23 cellular contexts compared by ENCODE assay signal in genomic region chr20:36925234-36925633, GRCh38. TPM values are rescaled to one million over a fixed set of nuclear protein-coding genes. Genes with fewer than 3 reads are reported as not detected.
DNase-seq lines count a peak whose midpoint lies in the region; ATAC-seq and TF ChIP-seq lines count a peak whose summit lies in the region.
"Had no signal": no experiment of that assay in that cellular context is flagged by ENCODE, and none has a peak within 500 bp of the region (broad histone marks: within the 10 kb centered on the region; RNA-seq: fewer than 3 reads in every experiment).

No MANE protein-coding gene starts in this region.

- H3K4me2 ChIP-seq in mesendoderm (ENCODE audit: low read length) = no peak overlapping the region
- H3K4me2 ChIP-seq: neural progenitor cell, PC-9 had no signal

- no peak overlapping the region for H3K56ac ChIP-seq in mesendoderm (ENCODE audit: low read length)

- TF ChIP-seq CTCF in CD4-positive, alpha-beta T cell (IDR thresholded peaks at IDR 0.05) = no peak
- TF ChIP-seq CTCF in WTC11 (IDR thresholded peaks at IDR 0.05) = no peak

- H3K23ac ChIP-seq in mesendoderm (ENCODE audit: low read length) = no peak overlapping the region

- H3K27me3 ChIP-seq in CD4-positive, alpha-beta T cell (ENCODE audit: control insufficient read depth, insufficient read depth, low read length) = no peaks in the 10 kb centered on the region
- H3K27me3 ChIP-seq in CD8-positive, alpha-beta memory T cell (ENCODE audit: insufficient read depth, low read length, poor library complexity, severe bottlenecking) = no peaks in the 10 kb centered on the region
- no peaks in the 10 kb centered on the region for H3K27me3 ChIP-seq in mesendoderm (ENCODE audit: insufficient read depth, low read length, poor library complexity)
- H3K27me3 ChIP-seq: neural progenitor cell had no signal

- peaks cover 91% of the 10 kb centered on the region for H3K36me3 Mint-ChIP-seq in CD4-positive, alpha-beta T cell (ENCODE audit: low read depth)
- H3K36me3 Mint-ChIP-seq in CD8-positive, alpha-beta memory T cell = peaks cover 11 to 82% (median 26%) of the 10 kb centered on the region in 3 donors
- H3K36me3 Mint-ChIP-seq in WTC11 = peaks cover 26% of the 10 kb centered on the region
- H3K36me3 Mint-ChIP-seq: neural progenitor cell, type B pancreatic cell had no signal

- H3K18ac ChIP-seq in mesendoderm (ENCODE audit: low read length) = no peak overlapping the region

- no peak overlapping the region for H2BK120ac ChIP-seq in mesendoderm (ENCODE audit: low read depth, low read length)

- H2BK5ac ChIP-seq in mesendoderm (ENCODE audit: low read length) = no peak overlapping the region

- no peak for ATAC-seq in CD4-positive, alpha-beta T cell (ENCODE audit: poor library complexity)
- no peak for ATAC-seq in WTC11
- no peak for ATAC-seq in GM19351 (IDR thresholded peaks at IDR 0.05; ENCODE audit: unreplicated experiment)
- ATAC-seq: Right ventricle myocardium inferior had no signal

- H3K27ac ChIP-seq in CD4-positive, alpha-beta T cell (ENCODE audit: low read depth, low read length) = no peak overlapping the region
- H3K27ac ChIP-seq in CD8-positive, alpha-beta memory T cell (ENCODE audit: low read depth, low read length) = no peak overlapping the region
- no peak overlapping the region for H3K27ac ChIP-seq in mesendoderm (ENCODE audit: low read depth, low read length)
- H3K27ac ChIP-seq: GM23248, neural progenitor cell, parathyroid adenoma, PC-9 had no signal

- CTCF ChIA-PET in CD4-positive, alpha-beta T cell (lab: Charles Lee) = no interaction called here
- CTCF ChIA-PET in CD8-positive, alpha-beta memory T cell (lab: Charles Lee) = interaction anchor here (1.4 kb wide), 1 partner anchor 84 kb away, joined by 3 read pairs; no protein-coding TSS in a partner anchor
- CTCF ChIA-PET in WTC11 (lab: Charles Lee) = no interaction called here

- no peak for DNase-seq in CD4-positive, alpha-beta T cell
- no peak for DNase-seq in CD8-positive, alpha-beta memory T cell
- no peak for DNase-seq in WTC11 (ENCODE audit: low spot score)
- no peak for DNase-seq in mesendoderm
- no peak for DNase-seq in NCI-H510A treated with DMSO at 0.1 percent for 48 hours (lab: John Stamatoyannopoulos, UW)
- no peak for DNase-seq in T1000 (lab: John Stamatoyannopoulos, UW)
- DNase-seq: activated CD4-positive, alpha-beta T cell treated with anti-CD3 and anti-CD28 coated beads for 48 hours; activated CD8-positive, alpha-beta memory T cell treated with anti-CD3 and anti-CD28 coated beads, Interleukin-2, amount 50 U/mL, for 4 hours; activated gamma-delta T cell; amniotic stem cell; C1 segment of cervical spinal cord; GM23248; NCI-H1092; NCI-H187; NCI-H524 treated with DMSO at 0.1 percent for 48 hours; PC-9; small intestine had no signal

- H3K79me1 ChIP-seq in mesendoderm (ENCODE audit: low read length) = no peaks in the 10 kb centered on the region

- no peak overlapping the region for H4K5ac ChIP-seq in mesendoderm (ENCODE audit: low read length)

- peak overlapping the region; percentile 65 for H3K27ac Mint-ChIP-seq in CD4-positive, alpha-beta T cell
- H3K27ac Mint-ChIP-seq in CD8-positive, alpha-beta memory T cell = peak overlapping the region in 7 of 8 donors; percentile 57 to 87 (median 78)
- H3K27ac Mint-ChIP-seq in WTC11 = peak overlapping the region; percentile 49
- H3K27ac Mint-ChIP-seq: neural progenitor cell, type B pancreatic cell had no signal

- POLR2A ChIA-PET in CD4-positive, alpha-beta T cell (lab: Charles Lee) = no interaction called here
- POLR2A ChIA-PET in CD8-positive, alpha-beta memory T cell (lab: Charles Lee) = interaction anchor here (0.7 kb wide), 1 partner anchor 59 kb away, joined by 3 read pairs; no protein-coding TSS in a partner anchor
- POLR2A ChIA-PET in WTC11 (lab: Charles Lee) = no interaction called here

- H3K9ac ChIP-seq in mesendoderm (ENCODE audit: low read length) = no peak overlapping the region
- H3K9ac ChIP-seq: GM23248, neural progenitor cell, parathyroid adenoma had no signal

- no CpG with 5 or more reads among the region's 2 CpGs for WGBS in mesendoderm (ENCODE audit: extremely low coverage, insufficient coverage, low lambda C conversion rate)

- H3K4me1 ChIP-seq in CD8-positive, alpha-beta memory T cell (ENCODE audit: insufficient read depth, low read length) = peaks cover 27% of the 10 kb centered on the region
- no peaks in the 10 kb centered on the region for H3K4me1 ChIP-seq in mesendoderm (ENCODE audit: control insufficient read depth, low read depth, low read length)
- H3K4me1 ChIP-seq: neural progenitor cell, parathyroid adenoma had no signal

- no peak overlapping the region for H3K4me3 ChIP-seq in CD8-positive, alpha-beta memory T cell (ENCODE audit: low read length)
- H3K4me3 ChIP-seq in mesendoderm (ENCODE audit: low read length) = no peak overlapping the region
- H3K4me3 ChIP-seq: GM23248, lung, neural progenitor cell, PC-9 had no signal

- H3K4me1 Mint-ChIP-seq in CD4-positive, alpha-beta T cell (ENCODE audit: low read depth) = peaks cover 48% of the 10 kb centered on the region
- H3K4me1 Mint-ChIP-seq in CD8-positive, alpha-beta memory T cell = peaks cover 34 to 47% (median 46%) of the 10 kb centered on the region in 3 donors
- peaks cover 11% of the 10 kb centered on the region for H3K4me1 Mint-ChIP-seq in WTC11
- H3K4me1 Mint-ChIP-seq: neural progenitor cell had no signal

- H3K4me3 Mint-ChIP-seq in CD4-positive, alpha-beta T cell = peak overlapping the region; percentile 1
- no peak overlapping the region for H3K4me3 Mint-ChIP-seq in CD8-positive, alpha-beta memory T cell
- no peak overlapping the region for H3K4me3 Mint-ChIP-seq in WTC11
- H3K4me3 Mint-ChIP-seq: neural progenitor cell, type B pancreatic cell had no signal

- no peak overlapping the region for H2BK15ac ChIP-seq in mesendoderm (replicated peaks; ENCODE audit: low read depth)

- peak overlapping the region; percentile 13 for H4K8ac ChIP-seq in mesendoderm (ENCODE audit: low read depth, low read length)

- H3K9me3 ChIP-seq in CD4-positive, alpha-beta T cell (ENCODE audit: control insufficient read depth, low read length) = no peaks in the 10 kb centered on the region
- no peaks in the 10 kb centered on the region for H3K9me3 ChIP-seq in CD8-positive, alpha-beta memory T cell (ENCODE audit: low read length)

- H3K79me2 ChIP-seq in mesendoderm (ENCODE audit: control insufficient read depth, insufficient read depth, low read length) = no peaks in the 10 kb centered on the region
- H3K79me2 ChIP-seq: parathyroid adenoma had no signal

- no peak overlapping the region for H3K4ac ChIP-seq in mesendoderm (ENCODE audit: low read depth, low read length)

- intact Hi-C loops in CD4-positive, alpha-beta T cell (cut with DNase I, micrococcal nuclease) = no loop called here

- no peak overlapping the region for H2AK5ac ChIP-seq in mesendoderm (ENCODE audit: low read length)

- H3K27me3 Mint-ChIP-seq in CD4-positive, alpha-beta T cell = no peaks in the 10 kb centered on the region
- H3K27me3 Mint-ChIP-seq in CD8-positive, alpha-beta memory T cell = no peaks in the 10 kb centered on the region
- no peaks in the 10 kb centered on the region for H3K27me3 Mint-ChIP-seq in WTC11 (ENCODE audit: low read depth)
- H3K27me3 Mint-ChIP-seq: type B pancreatic cell had no signal

- peaks cover 40% of the 10 kb centered on the region for H3K36me3 ChIP-seq in CD8-positive, alpha-beta memory T cell (ENCODE audit: insufficient read depth, low read length)
- H3K36me3 ChIP-seq in mesendoderm (ENCODE audit: control insufficient read depth, insufficient read depth, low read length) = no peaks in the 10 kb centered on the region
- H3K36me3 ChIP-seq: neural progenitor cell had no signal

- H3K9me3 Mint-ChIP-seq in CD4-positive, alpha-beta T cell = no peaks in the 10 kb centered on the region
- no peaks in the 10 kb centered on the region for H3K9me3 Mint-ChIP-seq in CD8-positive, alpha-beta memory T cell
- H3K9me3 Mint-ChIP-seq in WTC11 = no peaks in the 10 kb centered on the region
- H3K9me3 Mint-ChIP-seq: neural progenitor cell, type B pancreatic cell had no signal

TF ChIP-seq in WTC11, 78 proteins besides CTCF, POLR2A, EP300 and RAD21 (continues in another document):
- TF ChIP-seq HMGA2 (CRISPR knock-in tag; IDR thresholded peaks at IDR 0.05) (no peak), HMGXB4 (CRISPR knock-in tag; IDR thresholded peaks at IDR 0.05) (no peak), ATF6 (CRISPR knock-in tag; IDR thresholded peaks at IDR 0.05) (no peak)

RNA-seq across cellular contexts. Expression of gene SAMHD1, which starts 26.3 kb away (rescaled TPM):
- total RNA-seq in CD4-positive, alpha-beta T cell = 100 to 1,000 TPM; 232 to 239 TPM
- 10 to 100 TPM; 53.6 to 55.7 TPM for total RNA-seq in CD8-positive, alpha-beta memory T cell
- 252 TPM for polyA plus RNA-seq in CD8-positive, alpha-beta memory T cell
- 31.0 to 34.9 TPM (median 34.2 TPM) in 3 replicates for total RNA-seq in WTC11 (2021)
- 3.8 TPM for polyA plus RNA-seq in mesendoderm (2013, experiment 1 of 2)
- polyA plus RNA-seq in mesendoderm (2013, experiment 2 of 2) = 3.9 TPM

RNA-seq across cellular contexts. Expression of gene TLDC2, which starts 49.3 kb away (rescaled TPM):
- not detected for total RNA-seq in CD4-positive, alpha-beta T cell
- total RNA-seq in CD8-positive, alpha-beta memory T cell = not detected
- 0.29 TPM for polyA plus RNA-seq in CD8-positive, alpha-beta memory T cell
- 0.09 to 0.25 TPM (median 0.17 TPM) in 3 replicates for total RNA-seq in WTC11 (2021)
- 0.17 TPM for polyA plus RNA-seq in mesendoderm (2013, experiment 1 of 2)
- 0.20 TPM for polyA plus RNA-seq in mesendoderm (2013, experiment 2 of 2)
- total RNA-seq: PC-9, Right ventricle myocardium inferior had no signal
